In genomic region chr20:7463290-7463689, GRCh38 we compare ENCODE assay signal across 20 cellular contexts.
DNase-seq lines count a peak whose midpoint lies in the region; ATAC-seq and TF ChIP-seq lines count a peak whose summit lies in the region.
"Had no signal": no experiment of that assay in that cellular context is flagged by ENCODE, and none has a peak within 500 bp of the region (broad histone marks: within the 10 kb centered on the region; RNA-seq: fewer than 3 reads in every experiment).

No MANE protein-coding gene starts in this region.

- POLR2A ChIA-PET in PC-3 (lab: Charles Lee; ENCODE audit: unreplicated experiment): no interaction called here

- intact Hi-C loops in PC-3 (cut with micrococcal nuclease): no loop called here

- H2AFZ ChIP-seq in PC-3 (ENCODE audit: low read length): no peak overlapping the region

- H3K27me3 ChIP-seq in PC-3 (ENCODE audit: low read length): no peaks in the 10 kb centered on the region
- H3K27me3 ChIP-seq: BE2C, BLaER1 had no signal

- H3K27ac ChIP-seq in PC-3 (ENCODE audit: low read length): no peak overlapping the region
- H3K27ac ChIP-seq: BLaER1 had no signal

- H3K4me1 ChIP-seq in PC-3 (ENCODE audit: insufficient read depth, low read length): peaks cover 3% of the 10 kb centered on the region; the same call in 1 of the 2 replicates
- H3K4me1 ChIP-seq: BE2C, BLaER1 had no signal

- no peak overlapping the region for H3K9ac ChIP-seq in PC-3 (ENCODE audit: low read length)
- H3K9ac ChIP-seq: BLaER1 had no signal

- no peaks in the 10 kb centered on the region for H3K9me2 ChIP-seq in PC-3 (replicated peaks; ENCODE audit: low read length)

- H3K4me2 ChIP-seq in PC-3 (ENCODE audit: low read length): no peak overlapping the region
- H3K4me2 ChIP-seq: BLaER1 had no signal

- DNase-seq in NCI-H69 (lab: John Stamatoyannopoulos, UW) (peak; percentile 44), PC-3 (peak; percentile 48), dermis blood vessel endothelial cell (peak; percentile 37), fibroblast of pulmonary artery (ENCODE audit: low read depth) (peak; percentile 13), glutamatergic neuron (no peak), activated gamma-delta T cell treated with Interleukin-2 at 50 U/mL for 16 hours (no peak), NCI-H128 (lab: John Stamatoyannopoulos, UW; ENCODE audit: unreplicated experiment) (no peak), HK-2 (ENCODE audit: unreplicated experiment) (no peak)
- DNase-seq: 8988T; ACHN; BE2C; C1 segment of cervical spinal cord; CD4-positive, alpha-beta memory T cell; CD4-positive, CD25-positive, alpha-beta regulatory T cell; CD8-positive, alpha-beta memory T cell; COR-L47; DMS79 treated with DMSO at 0.1 percent for 48 hours; GF-D8 had no signal

- H4K20me1 ChIP-seq in PC-3 (ENCODE audit: low read length): no peaks in the 10 kb centered on the region
- H4K20me1 ChIP-seq: BLaER1 had no signal

- H3K9me3 ChIP-seq in PC-3 (ENCODE audit: low read length): no peaks in the 10 kb centered on the region
- H3K9me3 ChIP-seq: BE2C, BLaER1 had no signal

- H3K79me2 ChIP-seq in PC-3 (ENCODE audit: low read length): no peaks in the 10 kb centered on the region

- no peak overlapping the region for H3K27ac Mint-ChIP-seq in glutamatergic neuron (ENCODE audit: unreplicated experiment)
- H3K27ac Mint-ChIP-seq: CD14-positive monocyte; CD4-positive, alpha-beta memory T cell; CD4-positive, CD25-positive, alpha-beta regulatory T cell; CD8-positive, alpha-beta memory T cell had no signal

- no peak overlapping the region for H3K4me3 Mint-ChIP-seq in glutamatergic neuron (ENCODE audit: unreplicated experiment)
- H3K4me3 Mint-ChIP-seq: CD14-positive monocyte; CD4-positive, alpha-beta memory T cell; CD4-positive, CD25-positive, alpha-beta regulatory T cell; CD8-positive, alpha-beta memory T cell had no signal

- H3K4me3 ChIP-seq in PC-3 (ENCODE audit: low read length) (no peak overlapping the region), fibroblast of pulmonary artery (replicated peaks; ENCODE audit: low read depth, low read length) (no peak overlapping the region)
- H3K4me3 ChIP-seq: BLaER1 had no signal

- TF ChIP-seq CTCF in PC-3 (conservative IDR thresholded peaks at IDR 0.05; ENCODE audit: low read depth, low read length) (no peak), fibroblast of pulmonary artery (IDR thresholded peaks at IDR 0.05; ENCODE audit: low read length, missing control alignments) (no peak), glutamatergic neuron (IDR thresholded peaks at IDR 0.05; ENCODE audit: partially characterized antibody, unreplicated experiment) (no peak)

- BruUV-seq in PC-3 (replicated peaks; lab: Mats Ljungman, UMichigan): no TSS peak

- H3K36me3 ChIP-seq in PC-3 (ENCODE audit: low read depth, low read length): no peaks in the 10 kb centered on the region
- H3K36me3 ChIP-seq: BE2C, BLaER1 had no signal

- CTCF ChIA-PET in PC-3 (lab: Charles Lee): no interaction called here

- no peaks in the 10 kb centered on the region for H3K27me3 Mint-ChIP-seq in glutamatergic neuron (ENCODE audit: unreplicated experiment)
- H3K27me3 Mint-ChIP-seq: CD4-positive, alpha-beta memory T cell; CD4-positive, CD25-positive, alpha-beta regulatory T cell; CD8-positive, alpha-beta memory T cell had no signal

- H3K9me3 Mint-ChIP-seq in glutamatergic neuron (ENCODE audit: unreplicated experiment): no peaks in the 10 kb centered on the region
- H3K9me3 Mint-ChIP-seq: CD14-positive monocyte had no signal

- no peaks in the 10 kb centered on the region for H3K36me3 Mint-ChIP-seq in glutamatergic neuron (ENCODE audit: unreplicated experiment)
- H3K36me3 Mint-ChIP-seq: CD14-positive monocyte; CD4-positive, alpha-beta memory T cell; CD4-positive, CD25-positive, alpha-beta regulatory T cell; CD8-positive, alpha-beta memory T cell had no signal

- no peaks in the 10 kb centered on the region for H3F3A ChIP-seq in PC-3 (ENCODE audit: low read length, unreplicated experiment)

- ATAC-seq in PC-3: no peak; the same call in 1 of the 2 replicates

- H3K4me1 Mint-ChIP-seq in glutamatergic neuron (ENCODE audit: low read depth, unreplicated experiment): no peaks in the 10 kb centered on the region
- H3K4me1 Mint-ChIP-seq: CD14-positive monocyte; CD4-positive, alpha-beta memory T cell; CD4-positive, CD25-positive, alpha-beta regulatory T cell; CD8-positive, alpha-beta memory T cell had no signal

Comparison
In these comparisons a context has a peak if more than half of its experiments do, and no peak if none do; other contexts are left out.
1. DNase-seq: peak in NCI-H69 (single experiment), PC-3 (single experiment), dermis blood vessel endothelial cell (single experiment) and fibroblast of pulmonary artery (single experiment); none in glutamatergic neuron (single experiment), activated gamma-delta T cell treated with Interleukin-2 at 50 U/mL for 16 hours (single experiment), NCI-H128 (single experiment) and HK-2 (single experiment).